Comparison of ENCODE assay signal across 13 cellular contexts in the genomic region with DNA sequence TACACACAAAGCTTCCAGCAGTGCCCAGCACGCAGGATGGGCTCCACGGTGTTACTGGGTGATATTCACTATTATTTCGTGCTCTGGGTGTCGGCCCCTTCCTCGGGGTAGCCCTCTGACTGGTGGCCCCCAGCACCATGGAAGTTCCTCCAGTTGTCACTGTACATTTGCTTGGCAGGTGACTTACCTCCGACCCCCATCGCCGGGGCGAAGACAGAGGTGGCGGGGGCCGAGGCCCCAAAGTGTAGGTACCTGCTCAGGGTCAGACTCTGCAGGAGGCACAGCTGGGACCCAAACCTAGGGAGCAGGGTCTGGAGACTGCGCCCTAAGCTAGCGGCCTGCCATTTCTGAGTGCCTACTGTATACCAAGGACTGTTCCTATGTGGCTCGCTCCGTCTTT.
DNase-seq lines count a peak whose midpoint lies in the region; ATAC-seq and TF ChIP-seq lines count a peak whose summit lies in the region.
"Had no signal": no experiment of that assay in that cellular context is flagged by ENCODE, and none has a peak within 500 bp of the region (broad histone marks: within the 10 kb centered on the region; RNA-seq: fewer than 3 reads in every experiment).

No MANE protein-coding gene starts in this region.

- ATAC-seq in gastroesophageal sphincter (no peak), GM18520 (IDR thresholded peaks at IDR 0.05; ENCODE audit: unreplicated experiment) (no peak), HG03442 (IDR thresholded peaks at IDR 0.05; ENCODE audit: unreplicated experiment) (no peak)

- CTCF ChIA-PET in AG04450 (lab: Charles Lee) (interaction anchor here (1.2 kb wide), 2 partner anchors 14 to 513 kb away, joined by 3 to 6 read pairs; no protein-coding TSS in a partner anchor), PC-9 (lab: Charles Lee) (interaction anchor here (1.5 kb wide), 1 partner anchor 60 kb away, joined by 5 read pairs; no protein-coding TSS in a partner anchor)

- TF ChIP-seq EP300 in gastroesophageal sphincter (IDR thresholded peaks at IDR 0.05): no peak

- intact Hi-C loops in PC-9 (cut with micrococcal nuclease; ENCODE audit: unreplicated experiment): loop anchor here (1.0 to 5.0 kb wide), 6 partner anchors 25 to 357 kb away; no protein-coding TSS in a partner anchor

- TF ChIP-seq CTCF in AG04450 (IDR thresholded peaks at IDR 0.05; ENCODE audit: low read depth, low read length) (no peak), PC-9 (conservative IDR thresholded peaks at IDR 0.05) (no peak), gastroesophageal sphincter (IDR thresholded peaks at IDR 0.05) (no peak)

- WGBS in gastroesophageal sphincter (ENCODE audit: low coverage in 1 of 2), 2 donors: 76 to 83% methylated on average over 5 to 8 of the region's 15 CpGs

- H3K9ac ChIP-seq in skeletal muscle satellite cell (ENCODE audit: low read depth, low read length): no peak overlapping the region

- H3K27me3 ChIP-seq in AG04450 (ENCODE audit: control insufficient read depth, insufficient read depth, low read length) (no peaks in the 10 kb centered on the region), PC-9 (ENCODE audit: insufficient read depth, low read depth) (no peaks in the 10 kb centered on the region), gastroesophageal sphincter (no peaks in the 10 kb centered on the region), skeletal muscle satellite cell (ENCODE audit: control insufficient read depth, insufficient read depth, low read length) (no peaks in the 10 kb centered on the region)
- H3K27me3 ChIP-seq: spleen had no signal

- H3K36me3 ChIP-seq in PC-9 (ENCODE audit: low read depth) (peaks cover 10% of the 10 kb centered on the region; the same call in 1 of the 2 replicates), gastroesophageal sphincter (peaks cover 0 to 45% of the 10 kb centered on the region in 2 donors), skeletal muscle satellite cell (ENCODE audit: insufficient read depth, low read length) (peaks cover 44% of the 10 kb centered on the region)

- POLR2A ChIA-PET in AG04450 (lab: Yijun Ruan, JAX): interaction anchor here (0.7 kb wide), 1 partner anchor 19 kb away, joined by 3 read pairs; no protein-coding TSS in a partner anchor
- POLR2A ChIA-PET in PC-9 (lab: Charles Lee; ENCODE audit: unreplicated experiment): interaction anchor here (0.7 kb wide), 1 partner anchor 347 kb away, joined by 4 read pairs; no protein-coding TSS in a partner anchor

- H3K9me2 ChIP-seq in PC-9 (ENCODE audit: insufficient read depth): no peaks in the 10 kb centered on the region

- no peak overlapping the region for H3K4me3 ChIP-seq in AG04450 (ENCODE audit: low read depth, low read length)
- H3K4me3 ChIP-seq in PC-9: no peak overlapping the region
- no peak overlapping the region for H3K4me3 ChIP-seq in gastroesophageal sphincter
- H3K4me3 ChIP-seq in skeletal muscle satellite cell (ENCODE audit: low read length): no peak overlapping the region
- H3K4me3 ChIP-seq: spleen had no signal

- H3K27ac ChIP-seq in AG04450 (ENCODE audit: low read depth, low read length) (peak overlapping the region; percentile 21), PC-9 (peak overlapping the region; percentile 96), gastroesophageal sphincter (peak overlapping the region; percentile 34 to 98 (median 94))

- peaks cover 64% of the 10 kb centered on the region for H3F3A ChIP-seq in PC-9 (ENCODE audit: insufficient read depth, low read depth)

- H3K4me1 ChIP-seq in PC-9 (replicated peaks; ENCODE audit: insufficient read depth) (peaks cover 64% of the 10 kb centered on the region), gastroesophageal sphincter (peaks cover 10 to 100% (median 90%) of the 10 kb centered on the region in 3 donors), skeletal muscle satellite cell (ENCODE audit: control insufficient read depth, insufficient read depth, low read length) (peaks cover 56% of the 10 kb centered on the region)

- no peaks in the 10 kb centered on the region; the same call in 1 of the 2 replicates for H3K9me3 ChIP-seq in AG04450 (ENCODE audit: control insufficient read depth, insufficient read depth, low read length)
- no peaks in the 10 kb centered on the region for H3K9me3 ChIP-seq in PC-9 (ENCODE audit: insufficient read depth, low read depth)
- no peaks in the 10 kb centered on the region for H3K9me3 ChIP-seq in gastroesophageal sphincter
- H3K9me3 ChIP-seq in skeletal muscle satellite cell (replicated peaks; ENCODE audit: low read length): no peaks in the 10 kb centered on the region
- H3K9me3 ChIP-seq: spleen had no signal

- TF ChIP-seq POLR2A in gastroesophageal sphincter (IDR thresholded peaks at IDR 0.05): no peak

- H3K79me2 ChIP-seq in PC-9 (ENCODE audit: low read depth): peaks cover 27% of the 10 kb centered on the region

- 0 out of 2 replicates have a peak, but pooled peaks cover 11% of the 10 kb centered on the region for H4K20me1 ChIP-seq in PC-9 (ENCODE audit: insufficient read depth)

- DNase-seq in AG04450 (ENCODE audit: low read depth, low spot score) (no peak), PC-9 (no peak), NOMO-1 treated with DMSO at 0.1 percent for 48 hours (lab: John Stamatoyannopoulos, UW; ENCODE audit: unreplicated experiment) (no peak)
- no peak for DNase-seq in stimulated activated CD4-positive, alpha-beta T cell treated with anti-CD3 and anti-CD28 coated beads, Interleukin-15, amount 100 ng/mL, for 24 hours
- DNase-seq: activated CD4-positive, alpha-beta memory T cell treated with anti-CD3 and anti-CD28 coated beads for 36 hours; activated gamma-delta T cell; AML-193; naive B cell; spleen had no signal

- BruUV-seq in PC-9 (replicated peaks; lab: Mats Ljungman, UMichigan): no TSS peak

- no peak overlapping the region for H2AFZ ChIP-seq in PC-9

- H3K4me2 ChIP-seq in PC-9: peak overlapping the region; percentile 100
- peak overlapping the region; percentile 15 for H3K4me2 ChIP-seq in skeletal muscle satellite cell (ENCODE audit: low read length)

Comparison
In these comparisons a context has a peak if more than half of its experiments do, and no peak if none do; other contexts are left out.
1. H3K27ac ChIP-seq: peak in every context shown above with its lines; median percentile 96 in PC-9; 94 in gastroesophageal sphincter; 21 in AG04450.